14 cellular contexts compared by ENCODE assay signal in the genomic region with DNA sequence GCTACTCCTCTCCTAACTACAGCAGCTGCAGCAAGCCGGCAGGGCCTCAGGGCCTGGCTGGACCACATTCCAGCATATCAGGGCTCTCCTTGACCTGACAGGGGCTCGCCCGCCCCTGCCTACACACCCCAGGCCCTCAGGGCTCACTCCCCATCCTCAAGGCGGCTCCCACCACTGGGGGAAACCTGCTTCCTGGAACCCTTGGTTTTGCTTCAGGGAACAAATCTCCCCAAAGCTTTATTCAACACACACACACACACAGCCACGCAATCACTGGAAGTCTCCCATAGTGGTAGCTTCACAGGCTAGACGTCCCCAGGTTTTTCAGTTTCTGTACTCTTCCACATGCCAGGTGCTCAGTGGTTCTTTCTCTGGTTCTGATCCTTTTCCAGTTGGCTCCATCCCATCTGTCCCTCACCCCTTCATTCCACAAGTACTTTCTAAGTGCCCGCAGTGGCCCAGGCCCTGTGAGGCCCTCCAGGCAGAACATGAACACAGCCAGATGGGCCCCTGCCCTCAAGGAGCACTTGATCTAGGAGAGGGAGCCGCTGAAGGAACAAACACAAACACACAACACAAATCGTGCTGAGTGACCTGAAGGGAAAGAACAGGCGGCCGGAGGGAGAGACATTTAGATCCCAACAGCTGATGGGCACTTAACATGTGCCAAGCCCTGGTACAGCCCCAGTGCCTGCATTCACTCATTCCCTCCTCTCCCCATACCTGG. TPM values are rescaled to one million over a fixed set of nuclear protein-coding genes. Genes with fewer than 3 reads are reported as not detected.
DNase-seq lines count a peak whose midpoint lies in the region; ATAC-seq, FAIRE-seq and TF ChIP-seq lines count a peak whose summit lies in the region.
"Had no signal": no experiment of that assay in that cellular context is flagged by ENCODE, and none has a peak within 500 bp of the region (broad histone marks: within the 10 kb centered on the region; RNA-seq: fewer than 3 reads in every experiment).

No MANE protein-coding gene starts in this region.

- ATAC-seq in left colon (no peak), sciatic nerve (no peak)

- H3K4me1 ChIP-seq in BE2C (peaks cover 6% of the 10 kb centered on the region), adipocyte (ENCODE audit: control insufficient read depth, insufficient read depth, low read length) (peaks cover 73% of the 10 kb centered on the region)

- FAIRE-seq in H54 (lab: Jason Lieb, UNC) = no peak

- peaks cover 55% of the 10 kb centered on the region for H3K4me1 Mint-ChIP-seq in nephron progenitor cell

- DNase-seq in BE2C = peak; percentile 7
- no peak for DNase-seq in adipocyte (ENCODE audit: low read depth)
- peak; percentile 4 to 24 for DNase-seq in left colon
- peak; percentile 45 for DNase-seq in sciatic nerve (ENCODE audit: low spot score)
- DNase-seq in H54 (ENCODE audit: insufficient read length, low spot score) = no peak
- DNase-seq in ureter (ENCODE audit: low spot score) = no peak
- no peak for DNase-seq in nephron progenitor cell
- DNase-seq in HUDEP-2 (lab: John Stamatoyannopoulos, UW; ENCODE audit: unreplicated experiment in 76 of 76) = no peak
- DNase-seq: brain microvascular endothelial cell; Calu3; effector CD4-positive, alpha-beta T cell; NCI-H1105 treated with DMSO at 0.1 percent for 48 hours; NCI-H345; WERI-Rb-1 had no signal

- no peaks in the 10 kb centered on the region for H3K9me3 Mint-ChIP-seq in nephron progenitor cell

- no peak for TF ChIP-seq POLR2A in H54 (IDR thresholded peaks at IDR 0.05; ENCODE audit: low read depth, low read length)

- H3K27me3 ChIP-seq in BE2C = no peaks in the 10 kb centered on the region
- H3K27me3 ChIP-seq in adipocyte (replicated peaks; ENCODE audit: control insufficient read depth, insufficient read depth, low read length) = no peaks in the 10 kb centered on the region
- H3K27me3 ChIP-seq: brain microvascular endothelial cell had no signal

- no peaks in the 10 kb centered on the region for H3K9me3 ChIP-seq in BE2C
- no peaks in the 10 kb centered on the region for H3K9me3 ChIP-seq in adipocyte (ENCODE audit: control insufficient read depth, low read length)

- H3K27me3 Mint-ChIP-seq in nephron progenitor cell (ENCODE audit: low read depth, poor library complexity) = peaks cover 21% of the 10 kb centered on the region

- intact Hi-C loops in left colon (cut with DNase I, micrococcal nuclease) = no loop called here
- intact Hi-C loops in sciatic nerve (cut with DNase I) = no loop called here

- H3K27ac Mint-ChIP-seq in nephron progenitor cell = no peak overlapping the region

- H3K4me3 Mint-ChIP-seq in nephron progenitor cell = no peak overlapping the region

- H3K36me3 ChIP-seq in BE2C = peaks cover 13% of the 10 kb centered on the region
- peaks cover 13% of the 10 kb centered on the region for H3K36me3 ChIP-seq in adipocyte (ENCODE audit: control insufficient read depth, insufficient read depth, low read length, severe bottlenecking)
- H3K36me3 ChIP-seq: brain microvascular endothelial cell, WERI-Rb-1 had no signal

- TF ChIP-seq CTCF in BE2C (IDR thresholded peaks at IDR 0.05; ENCODE audit: low read depth, low read length) = no peak
- no peak for TF ChIP-seq CTCF in nephron progenitor cell (IDR thresholded peaks at IDR 0.05)

- no peak overlapping the region for H3K4me3 ChIP-seq in BE2C (ENCODE audit: low read depth, low read length)
- H3K4me3 ChIP-seq in adipocyte (ENCODE audit: low read length) = no peak overlapping the region

- no peaks in the 10 kb centered on the region for H3K36me3 Mint-ChIP-seq in nephron progenitor cell (ENCODE audit: low read depth)

- H3K9ac ChIP-seq in adipocyte (ENCODE audit: low read length) = peak overlapping the region; percentile 32

RNA-seq across cellular contexts. Expression of gene TNS1, which starts 51.1 kb away (rescaled TPM):
- polyA plus RNA-seq in BE2C (2012; ENCODE audit: insufficient read depth, insufficient read length, low read depth) = 65.0 TPM
- 100 to 1,000 TPM in 1 of 2 donors, 10 to 100 TPM in 1; 27.8 to 149 TPM for total RNA-seq in left colon
- total RNA-seq in sciatic nerve = 703 TPM
- total RNA-seq in ureter = 581 TPM

Comparison
In these comparisons a context has a peak if more than half of its experiments do, and no peak if none do; other contexts are left out.
1. DNase-seq: peak in BE2C (single experiment), left colon (2 of 2) and sciatic nerve (single experiment); none in adipocyte (single experiment), H54 (single experiment), ureter (single experiment), nephron progenitor cell (single experiment) and HUDEP-2 (0 of 76).